ENCODE assay signal across 13 cellular contexts in the genomic region with DNA sequence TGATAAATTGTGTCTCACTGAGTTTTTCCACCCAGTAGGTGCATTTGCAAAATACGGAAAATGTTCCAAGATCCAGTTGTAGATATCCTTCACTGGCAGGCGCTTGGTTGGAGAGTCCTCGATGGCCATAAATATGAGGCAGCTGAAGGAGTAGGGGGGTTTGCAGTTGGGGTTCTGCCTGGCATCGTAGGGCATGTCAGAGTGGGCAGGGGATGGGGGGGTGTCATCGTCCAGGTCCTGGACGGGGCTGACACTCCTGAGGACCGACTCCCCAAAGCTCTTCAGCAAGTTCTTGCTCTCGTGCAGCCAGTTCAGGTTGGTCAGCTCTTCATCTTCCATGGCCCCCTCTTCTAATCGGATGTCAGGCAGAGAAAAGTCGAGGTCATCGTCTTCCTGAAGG. TPM values are rescaled to one million over a fixed set of nuclear protein-coding genes. Genes with fewer than 3 reads are reported as not detected.
DNase-seq lines count a peak whose midpoint lies in the region; ATAC-seq, FAIRE-seq and TF ChIP-seq lines count a peak whose summit lies in the region.
"Had no signal": no experiment of that assay in that cellular context is flagged by ENCODE, and none has a peak within 500 bp of the region (broad histone marks: within the 10 kb centered on the region; RNA-seq: fewer than 3 reads in every experiment).

No MANE protein-coding gene starts in this region.

- BruUV-seq in HepG2 (replicated peaks; lab: Mats Ljungman, UMichigan): no TSS peak

- POLR2A ChIA-PET in HepG2 (lab: Yijun Ruan, JAX) (interaction anchor here (1.3 kb wide), 1 partner anchor 72 kb away, joined by 3 read pairs; no protein-coding TSS in a partner anchor), H1 (lab: Charles Lee; ENCODE audit: partially characterized antibody) (no interaction called here)

- H3K23me2 ChIP-seq in H1 (ENCODE audit: low read depth, low read length): no peaks in the 10 kb centered on the region; the same call in 1 of the 2 replicates

- peaks cover 62% of the 10 kb centered on the region for H3K4me1 Mint-ChIP-seq in stimulated activated effector memory CD8-positive, alpha-beta T cell treated with anti-CD3 and anti-CD28 coated beads, Interleukin-12 subunit alpha, Interleukin-12 subunit beta, amount 100 ng/mL, for 72 hours

- peaks cover 76% of the 10 kb centered on the region for H3K36me3 Mint-ChIP-seq in stimulated activated effector memory CD8-positive, alpha-beta T cell treated with anti-CD3 and anti-CD28 coated beads, Interleukin-12 subunit alpha, Interleukin-12 subunit beta, amount 100 ng/mL, for 72 hours

- H2AFZ ChIP-seq in HepG2 (ENCODE audit: low read length) (no peak overlapping the region), H1 (ENCODE audit: low read length) (no peak overlapping the region)
- H2AFZ ChIP-seq: GM23248 had no signal

- H3K27me3 ChIP-seq in HepG2 (ENCODE audit: control insufficient read depth in 1 of 2, insufficient read depth in 2 of 2, low read length in 2 of 2) (no peaks in the 10 kb centered on the region), right lobe of liver (no peaks in the 10 kb centered on the region), H1 (replicated peaks in 1 of 4; ENCODE audit: control insufficient read depth in 3 of 4, extremely low read depth in 1 of 4, insufficient read depth in 3 of 4, low read length in 3 of 4) (no peaks in the 10 kb centered on the region)
- H3K27me3 ChIP-seq: BLaER1 had no signal

- no peak overlapping the region for H2BK15ac ChIP-seq in H1 (ENCODE audit: low read length)

- H4K20me1 ChIP-seq in HepG2 (ENCODE audit: insufficient read depth, low read length) (peaks cover 35% of the 10 kb centered on the region), H1 (replicated peaks in 1 of 2; ENCODE audit: control insufficient read depth in 1 of 2, insufficient read depth in 2 of 2, low read length in 2 of 2) (peaks cover 17 to 20% of the 10 kb centered on the region in 2 experiments)

- peaks cover 86% of the 10 kb centered on the region for H3K4me1 ChIP-seq in HepG2 (ENCODE audit: insufficient read depth, low read length)
- peaks cover 0 to 20% (median 3%) of the 10 kb centered on the region in 4 donors for H3K4me1 ChIP-seq in right lobe of liver
- H3K4me1 ChIP-seq in H1 (replicated peaks in 1 of 4; ENCODE audit: control insufficient read depth in 3 of 4, insufficient read depth in 4 of 4, low read length in 3 of 4): peaks cover 1 to 32% (median 13%) of the 10 kb centered on the region in 4 experiments

- H3K36me3 ChIP-seq in HepG2 (replicated peaks in 1 of 2; ENCODE audit: control insufficient read depth in 1 of 2, insufficient read depth in 2 of 2, low read length in 2 of 2) (peaks cover 21 to 44% of the 10 kb centered on the region in 2 experiments), right lobe of liver (peaks cover 0 to 17% (median 1%) of the 10 kb centered on the region in 4 donors), H1 (ENCODE audit: control insufficient read depth in 2 of 4, insufficient read depth in 4 of 4, low read length in 3 of 4) (peaks cover 8 to 47% (median 24%) of the 10 kb centered on the region in 4 experiments)

- H3K9me3 ChIP-seq in HepG2 (ENCODE audit: low read length): no peaks in the 10 kb centered on the region
- no peaks in the 10 kb centered on the region for H3K9me3 ChIP-seq in right lobe of liver
- H3K9me3 ChIP-seq in H1 (ENCODE audit: insufficient read depth in 2 of 2, low read depth in 1 of 2, low read length in 1 of 2): peaks cover 5% of the 10 kb centered on the region in 2 experiments; a peak in 3 of 4 replicates
- H3K9me3 ChIP-seq: HAP-1 had no signal

- H3K23ac ChIP-seq in H1 (ENCODE audit: insufficient read length): no peak overlapping the region

- intact Hi-C loops in HepG2 (cut with micrococcal nuclease; ENCODE audit: unreplicated experiment): loop anchor here (10.0 kb wide), 1 partner anchor 363 kb away; no protein-coding TSS in a partner anchor
- intact Hi-C loops in right lobe of liver (cut with DNase I): loop anchor here in 1 of 2 donors (5.0 to 10.0 kb wide), 2 partner anchors 40 to 353 kb away; no protein-coding TSS in a partner anchor

- no peak overlapping the region for H2BK12ac ChIP-seq in H1 (ENCODE audit: low read depth, low read length)

- CTCF ChIA-PET in HepG2 (lab: Yijun Ruan, JAX; ENCODE audit: low intra/inter-chr PET ratio, low total read pairs) (no interaction called here), H1 (lab: Charles Lee; ENCODE audit: partially characterized antibody) (interaction anchor here (0.5 kb wide), 1 partner anchor 194 kb away, joined by 3 read pairs; no protein-coding TSS in a partner anchor)

- no peak overlapping the region for H4K5ac ChIP-seq in H1 (ENCODE audit: insufficient read length, low read depth, low read length)

- in situ Hi-C loops in HepG2 (cut with HindIII; ENCODE audit: extremely low pct_ligation_motif_present, low pct_unique_long_range_greater_than_20kb): loop anchor here (25.0 kb wide), 1 partner anchor 500 kb away; no protein-coding TSS in a partner anchor

- TF ChIP-seq RAD21 in HepG2 (CRISPR knock-in tag; IDR thresholded peaks at IDR 0.05) (no peak), H1 (IDR thresholded peaks at IDR 0.05 in 1 of 2, conservative IDR thresholded peaks at IDR 0.05 in 1 of 2; ENCODE audit: low read depth in 2 of 2, low read length in 2 of 2) (no peak)

- peak overlapping the region; percentile 14; the same call in 1 of the 2 replicates for H3K4me2 ChIP-seq in HepG2 (ENCODE audit: low read depth, low read length)
- no peak overlapping the region for H3K4me2 ChIP-seq in H1 (ENCODE audit: insufficient read depth in 1 of 2, low read depth in 2 of 2, low read length in 2 of 2)

- H4K8ac ChIP-seq in H1 (ENCODE audit: extremely low read depth, insufficient read depth, low read length): no peak overlapping the region; the same call in 1 of the 2 replicates

- no peak overlapping the region for H2BK20ac ChIP-seq in H1 (ENCODE audit: low read length)

- TF ChIP-seq CTCF in HepG2 (CRISPR knock-in tag; IDR thresholded peaks at IDR 0.05) (no peak), right lobe of liver (IDR thresholded peaks at IDR 0.05) (no peak), H1 (IDR thresholded peaks at IDR 0.05; ENCODE audit: control extremely low read depth in 1 of 3, insufficient read depth in 1 of 3, low read depth in 1 of 3, low read length in 3 of 3) (no peak)

- TF ChIP-seq POLR2A in HepG2 (IDR thresholded peaks at IDR 0.05; ENCODE audit: insufficient read depth in 1 of 2, low read depth in 2 of 2, low read length in 2 of 2) (no peak), right lobe of liver (IDR thresholded peaks at IDR 0.05) (no peak), H1 (IDR thresholded peaks at IDR 0.05; ENCODE audit: control extremely low read depth in 1 of 2, low read depth in 2 of 2, low read length in 2 of 2) (no peak)

- FAIRE-seq in HepG2 (lab: Jason Lieb, UNC): no peak
- no peak for FAIRE-seq in H1 (lab: Jason Lieb, UNC)
- FAIRE-seq: GM18507 had no signal

- no peak for DNase-seq in HepG2 (ENCODE audit: low spot score)
- no peak for DNase-seq in right lobe of liver
- DNase-seq in H1 (ENCODE audit: low read depth in 1 of 2, low spot score in 2 of 2): no peak
- no peak for DNase-seq in stimulated activated effector memory CD8-positive, alpha-beta T cell treated with anti-CD3 and anti-CD28 coated beads, Interleukin-12 subunit alpha, Interleukin-12 subunit beta, amount 100 ng/mL, for 72 hours (ENCODE audit: low spot score in 2 of 2)
- no peak for DNase-seq in NCI-H1048 (lab: John Stamatoyannopoulos, UW)
- DNase-seq in cerebellum (ENCODE audit: low spot score): no peak
- no peak for DNase-seq in GOT3 (lab: John Stamatoyannopoulos, UW)
- DNase-seq: DMS53, GM23248 had no signal

- peak overlapping the region; percentile 68 for H3K27ac Mint-ChIP-seq in stimulated activated effector memory CD8-positive, alpha-beta T cell treated with anti-CD3 and anti-CD28 coated beads, Interleukin-12 subunit alpha, Interleukin-12 subunit beta, amount 100 ng/mL, for 72 hours

- 94% methylated on average over 11 of the region's 11 CpGs for whole genome bisulfite sequencing in HepG2 (ENCODE audit: low lambda C conversion rate)
- 96% methylated on average over 11 of the region's 11 CpGs for WGBS in right lobe of liver (ENCODE audit: insufficient coverage, low coverage, low lambda C conversion rate, missing lambda C conversion rate)
- WGBS in H1 (ENCODE audit: extremely low coverage in 1 of 2, insufficient coverage in 1 of 2, insufficient read length in 1 of 2, insufficient replicate concordance in 2 of 2, low coverage in 1 of 2, low lambda C conversion rate in 2 of 2, missing lambda C conversion rate in 1 of 2), 2 experiments: 89% methylated on average over 11 of the region's 11 CpGs; no CpG with 5 or more reads in 1 of the 2 experiments

- H4K91ac ChIP-seq in H1 (replicated peaks; ENCODE audit: insufficient read length, low read length): no peak overlapping the region

- H3K18ac ChIP-seq in H1 (ENCODE audit: extremely low read depth, low read length): no peak overlapping the region

- ATAC-seq in HepG2 (no peak), right lobe of liver (no peak)
- ATAC-seq in stimulated activated effector memory CD8-positive, alpha-beta T cell treated with anti-CD3 and anti-CD28 coated beads, Interleukin-12 subunit alpha, Interleukin-12 subunit beta, amount 100 ng/mL, for 72 hours: no peak

- H2BK5ac ChIP-seq in H1 (ENCODE audit: low read depth, low read length): peak overlapping the region; percentile 64; the same call in 1 of the 2 replicates

- no peak overlapping the region; the same call in 1 of the 2 replicates for H2AK5ac ChIP-seq in H1 (ENCODE audit: low read depth, low read length)

- no peak overlapping the region for H3K14ac ChIP-seq in H1 (ENCODE audit: insufficient read length)

- H3K4me3 ChIP-seq in HepG2 (replicated peaks in 1 of 3; ENCODE audit: insufficient read depth in 1 of 3, low read depth in 2 of 3, low read length in 3 of 3) (no peak overlapping the region; a peak in 1 of 6 replicates), right lobe of liver (no peak overlapping the region), H1 (ENCODE audit: extremely low read depth in 1 of 4, insufficient read depth in 2 of 4, low read depth in 3 of 4, low read length in 4 of 4) (no peak overlapping the region)
- H3K4me3 ChIP-seq: BLaER1, GM23248, HAP-1 had no signal

- H3K27ac ChIP-seq in HepG2 (ENCODE audit: extremely low read length, insufficient read depth, low read length) (no peak overlapping the region), right lobe of liver (no peak overlapping the region), H1 (ENCODE audit: low read depth, low read length) (no peak overlapping the region)
- H3K27ac ChIP-seq: 22Rv1, BLaER1, GM23248 had no signal

- H3K9ac ChIP-seq in HepG2 (ENCODE audit: insufficient read depth, low read depth, low read length) (no peak overlapping the region), H1 (replicated peaks in 1 of 4; ENCODE audit: extremely low read depth in 1 of 4, low read depth in 3 of 4, low read length in 3 of 4) (no peak overlapping the region)
- H3K9ac ChIP-seq: BLaER1, GM23248 had no signal

- no peak for TF ChIP-seq EP300 in HepG2 (IDR thresholded peaks at IDR 0.05; ENCODE audit: low read depth in 2 of 2, low read length in 2 of 2)
- no peak for TF ChIP-seq EP300 in HepG2 (CRISPR knock-in tag; IDR thresholded peaks at IDR 0.05; ENCODE audit: borderline replicate concordance)
- no peak for TF ChIP-seq EP300 in H1 (IDR thresholded peaks at IDR 0.05; ENCODE audit: borderline replicate concordance in 1 of 2, low read depth in 2 of 2, low read length in 2 of 2)

- H3K79me1 ChIP-seq in H1 (ENCODE audit: low read depth, low read length): peaks cover 14% of the 10 kb centered on the region

- H3K56ac ChIP-seq in H1 (replicated peaks; ENCODE audit: insufficient read length, low read depth, low read length): no peak overlapping the region

- no peaks in the 10 kb centered on the region for H3K9me3 Mint-ChIP-seq in stimulated activated effector memory CD8-positive, alpha-beta T cell treated with anti-CD3 and anti-CD28 coated beads, Interleukin-12 subunit alpha, Interleukin-12 subunit beta, amount 100 ng/mL, for 72 hours

- no peak overlapping the region for H3K4ac ChIP-seq in H1 (replicated peaks; ENCODE audit: insufficient read length, low read depth, low read length)

- H2BK120ac ChIP-seq in H1 (replicated peaks; ENCODE audit: low read depth, low read length): no peak overlapping the region

- H3K79me2 ChIP-seq in HepG2 (ENCODE audit: insufficient read depth, low read length): peaks cover 88% of the 10 kb centered on the region
- H3K79me2 ChIP-seq in H1 (ENCODE audit: control insufficient read depth in 1 of 2, insufficient read depth in 2 of 2, low read length in 2 of 2): peaks cover 75 to 97% of the 10 kb centered on the region in 2 experiments

- no peak overlapping the region for H3K4me3 Mint-ChIP-seq in stimulated activated effector memory CD8-positive, alpha-beta T cell treated with anti-CD3 and anti-CD28 coated beads, Interleukin-12 subunit alpha, Interleukin-12 subunit beta, amount 100 ng/mL, for 72 hours

RNA-seq across cellular contexts. Expression of gene FOXN3, which starts 5.1 kb away (rescaled TPM):
- 32.4 and 42.4 TPM in 2 replicates for total RNA-seq in HepG2 (2016; rRNA removed; fragmentation: Illumina TruSeq; extraction: Trizol)
- 21.8 and 24.1 TPM in 2 replicates for total RNA-seq in HepG2 (2016; cell fraction: cytosol; rRNA removed; fragmentation: Illumina TruSeq; extraction: Trizol; ENCODE audit: low read depth)
- total RNA-seq in HepG2 (2016; cell fraction: insoluble cytoplasmic fraction; rRNA removed; fragmentation: Illumina TruSeq; extraction: Trizol): 31.8 and 34.4 TPM in 2 replicates
- total RNA-seq in HepG2 (2016; cell fraction: membrane; rRNA removed; fragmentation: Illumina TruSeq; extraction: Trizol): 34.0 and 40.7 TPM in 2 replicates
- 56.5 and 60.0 TPM in 2 replicates for total RNA-seq in HepG2 (2016; cell fraction: nucleus; rRNA removed; fragmentation: Illumina TruSeq; extraction: Trizol)
- polyA plus RNA-seq in HepG2 (2011; rRNA removed): 64.7 and 70.2 TPM in 2 replicates
- polyA plus RNA-seq in HepG2 (2011; cell fraction: cytosol; rRNA removed): 47.5 and 57.5 TPM in 2 replicates
- 59.1 and 68.8 TPM in 2 replicates for polyA plus RNA-seq in HepG2 (2011; cell fraction: nucleus; rRNA removed)
- 75.4 and 83.5 TPM in 2 replicates for polyA plus RNA-seq in HepG2 (2012)
- polyA plus RNA-seq in HepG2 (2016; cell fraction: cytosol; fragmentation: Illumina TruSeq; extraction: Trizol; ENCODE audit: low read depth): 12.3 and 14.4 TPM in 2 replicates
- polyA plus RNA-seq in HepG2 (2016; cell fraction: insoluble cytoplasmic fraction; fragmentation: Illumina TruSeq; extraction: Trizol; ENCODE audit: low read depth): 34.1 and 37.2 TPM in 2 replicates
- polyA plus RNA-seq in HepG2 (2016; cell fraction: membrane; fragmentation: Illumina TruSeq; extraction: Trizol; ENCODE audit: low read depth): 22.0 and 25.1 TPM in 2 replicates
- polyA plus RNA-seq in HepG2 (2016; cell fraction: nucleus; fragmentation: Illumina TruSeq; extraction: Trizol; ENCODE audit: insufficient read depth, low read depth): 26.9 and 29.4 TPM in 2 replicates
- 33.5 and 214 TPM in 2 replicates for polyA minus RNA-seq in HepG2 (2011; rRNA and poly(A)+ RNA removed; ENCODE audit: low replicate concordance)
- polyA minus RNA-seq in HepG2 (2011; cell fraction: cytosol; rRNA and poly(A)+ RNA removed): 84.8 and 100 TPM in 2 replicates
- polyA minus RNA-seq in HepG2 (2011; cell fraction: nucleus; rRNA and poly(A)+ RNA removed): 187 and 226 TPM in 2 replicates
- 10 to 100 TPM; 41.5 to 74.2 (median 55.8) TPM for total RNA-seq in right lobe of liver
- total RNA-seq in H1 (2021; fragmentation: NEBNext Ultra II Directional; extraction: Animal tissue kit (Norgen Biotek cat#: 25700)): 165 and 178 TPM in 2 replicates
- 52.6 and 76.3 TPM in 2 replicates for polyA plus RNA-seq in H1 (2011; rRNA removed)
- 50.2 TPM for polyA plus RNA-seq in H1 (2011; cell fraction: cytosol; rRNA removed)
- polyA plus RNA-seq in H1 (2011; cell fraction: nucleus; rRNA removed): 191 TPM
- 51.0 to 70.0 TPM (median 65.0 TPM) in 4 replicates for polyA plus RNA-seq in H1 (2012, experiment 1 of 2)
- polyA plus RNA-seq in H1 (2012, experiment 2 of 2): 16.0 TPM
- polyA plus RNA-seq in H1 (2013, experiment 1 of 2): 81.3 TPM
- 76.7 TPM for polyA plus RNA-seq in H1 (2013, experiment 2 of 2)
- polyA minus RNA-seq in H1 (2011; rRNA and poly(A)+ RNA removed): 259 and 262 TPM in 2 replicates
- 110 TPM for polyA minus RNA-seq in H1 (2011; cell fraction: cytosol; rRNA and poly(A)+ RNA removed)
- 411 TPM for polyA minus RNA-seq in H1 (2011; cell fraction: nucleus; rRNA and poly(A)+ RNA removed)
- 57.6 TPM for total RNA-seq in cerebellum
